Comparison of ENCODE assay signal across 26 cellular contexts in genomic region chr4:167775374-167775773, GRCh38.
"Had no signal": no experiment of that assay in that cellular context is flagged by ENCODE, and none has a peak within 500 bp of the region (broad histone marks: within the 10 kb centered on the region; RNA-seq: fewer than 3 reads in every experiment).

No MANE protein-coding gene starts in this region.

- H3K9me3 ChIP-seq: esophagus squamous epithelium, pancreas, psoas muscle, thyroid gland, upper lobe of right lung had no signal

- H3K27me3 ChIP-seq: esophagus squamous epithelium, heart left ventricle, neutrophil, pancreas, right atrium auricular region, thyroid gland, upper lobe of right lung had no signal

- ATAC-seq: activated CD4-positive, alpha-beta T cell treated with anti-CD3 and anti-CD28 coated beads for 36 hours; activated T-cell treated with anti-CD3 and anti-CD28 coated beads, Interleukin-2, amount 50 U/mL, for 4 hours; heart left ventricle; left colon; pancreas; psoas muscle; stimulated activated naive CD8-positive, alpha-beta T cell treated with anti-CD3 and anti-CD28 coated beads, Interleukin-15, Interleukin-2, amounts not matched to agents 100 U/mL and 50 U/mL, for 24 hours; upper lobe of right lung had no signal

- H3K36me3 Mint-ChIP-seq: activated naive CD8-positive, alpha-beta T cell treated with anti-CD3 and anti-CD28 coated beads for 36 hours had no signal

- H3K27ac Mint-ChIP-seq: activated CD4-positive, alpha-beta T cell treated with anti-CD3 and anti-CD28 coated beads for 36 hours; activated naive CD8-positive, alpha-beta T cell treated with anti-CD3 and anti-CD28 coated beads for 36 hours; nephron had no signal

- H3K27ac ChIP-seq: coronary artery, esophagus squamous epithelium, heart left ventricle, neutrophil, pancreas, psoas muscle, right atrium auricular region, thyroid gland, upper lobe of right lung had no signal

- DNase-seq: activated CD4-positive, alpha-beta T cell treated with anti-CD3 and anti-CD28 coated beads for 36 hours; activated CD4-positive, alpha-beta T cell treated with anti-CD3 and anti-CD28 coated beads, Interleukin-2, amount 50 U/mL, for 4 hours; activated CD8-positive, alpha-beta memory T cell treated with anti-CD3 and anti-CD28 coated beads for 24 hours; activated CD8-positive, alpha-beta memory T cell treated with anti-CD3 and anti-CD28 coated beads, Interleukin-2, amount 50 U/mL, for 4 hours; activated naive CD4-positive, alpha-beta T cell treated with Interleukin-2 at 50 U/mL for 16 hours; activated naive CD8-positive, alpha-beta T cell treated with anti-CD3 and anti-CD28 coated beads for 36 hours; activated T-cell treated with anti-CD3 and anti-CD28 coated beads, Interleukin-2, amount 50 U/mL, for 4 hours; amniotic stem cell; cerebellar nuclear complex; esophagus squamous epithelium; heart left ventricle; islet precursor cell; left colon; mesenchymal stem cell; pancreas; psoas muscle; stimulated activated CD4-positive, alpha-beta T cell treated with anti-CD3 and anti-CD28 coated beads, Interleukin-12 subunit alpha, Interleukin-12 subunit beta, amount 100 ng/mL, for 4 hours; stimulated activated CD4-positive, alpha-beta T cell treated with anti-CD3 and anti-CD28 coated beads, Interleukin-4, amount 100 ng/mL, for 4 hours; stimulated activated naive CD8-positive, alpha-beta T cell treated with anti-CD3 and anti-CD28 coated beads, Interleukin-15, Interleukin-2, amounts not matched to agents 100 U/mL and 50 U/mL, for 24 hours; T-helper 9 cell; thyroid gland; upper lobe of right lung had no signal

- H3K4me3 Mint-ChIP-seq: activated CD4-positive, alpha-beta T cell treated with anti-CD3 and anti-CD28 coated beads for 36 hours; activated naive CD8-positive, alpha-beta T cell treated with anti-CD3 and anti-CD28 coated beads for 36 hours; activated T-cell treated with anti-CD3 and anti-CD28 coated beads, Interleukin-2, amount 50 U/mL, for 4 hours; nephron had no signal

- H3K4me1 ChIP-seq: esophagus squamous epithelium, heart left ventricle, pancreas, psoas muscle, right atrium auricular region, thyroid gland, upper lobe of right lung had no signal

- H3K4me3 ChIP-seq: coronary artery, esophagus squamous epithelium, heart left ventricle, pancreas, psoas muscle, right atrium auricular region, thyroid gland, upper lobe of right lung had no signal

- H3K4me1 Mint-ChIP-seq: activated CD4-positive, alpha-beta T cell treated with anti-CD3 and anti-CD28 coated beads for 36 hours; activated naive CD8-positive, alpha-beta T cell treated with anti-CD3 and anti-CD28 coated beads for 36 hours; nephron had no signal

- FAIRE-seq: pancreas had no signal

- H3K36me3 ChIP-seq: esophagus squamous epithelium, heart left ventricle, neutrophil, pancreas, right atrium auricular region, thyroid gland, upper lobe of right lung had no signal

- H3K27me3 Mint-ChIP-seq: activated CD4-positive, alpha-beta T cell treated with anti-CD3 and anti-CD28 coated beads for 36 hours; activated naive CD8-positive, alpha-beta T cell treated with anti-CD3 and anti-CD28 coated beads for 36 hours had no signal
